In the genomic region with DNA sequence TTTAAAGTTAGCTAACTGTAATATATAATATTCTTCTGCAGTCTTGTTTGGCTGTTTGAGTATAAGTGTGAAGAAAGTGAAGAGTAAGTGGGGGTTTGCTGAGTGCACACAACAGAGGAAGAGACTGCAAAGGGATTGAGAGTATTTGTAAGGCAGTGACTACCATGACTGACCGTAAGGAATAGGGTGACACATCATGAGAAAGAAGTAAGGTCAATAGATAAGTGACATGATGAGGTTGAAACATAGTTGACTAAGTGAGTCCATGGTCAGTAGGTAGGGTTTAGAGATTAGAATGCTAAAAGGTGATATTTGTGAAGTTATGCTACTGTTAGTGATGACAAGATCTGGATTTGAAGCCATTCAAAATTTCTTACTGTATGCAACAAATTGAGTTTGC, we compare ENCODE assay signal across 37 cellular contexts.
"Had no signal": no experiment of that assay in that cellular context is flagged by ENCODE, and none has a peak within 500 bp of the region (broad histone marks: within the 10 kb centered on the region; RNA-seq: fewer than 3 reads in every experiment).

No MANE protein-coding gene starts in this region.

- H3K4me3 Mint-ChIP-seq: activated B cell treated with CpG ODN at 0.5 μM for 24 hours; activated CD4-positive, alpha-beta memory T cell treated with anti-CD3 and anti-CD28 coated beads for 36 hours; activated naive CD8-positive, alpha-beta T cell treated with anti-CD3 and anti-CD28 coated beads for 36 hours; activated T-helper 17 cell treated with anti-CD3 and anti-CD28 coated beads, Interleukin-2, amount 50 U/mL, for 72 hours; brain; T-helper 1 cell treated with Interleukin-12 subunit alpha and Interleukin-12 subunit beta and Interleukin-4 antibody, amounts not matched to agents 30 μg/mL and 1 μg/mL, for 36 hours; T-helper 2 cell treated with Interferon-gamma antibody and Interleukin-4, amounts not matched to agents 5 μg/mL and 100 μg/mL, for 36 hours had no signal

- H3K27ac ChIP-seq: KMS-11, PC-9, SJSA1, VCaP had no signal

- H3K9me3 ChIP-seq: SJSA1, SK-N-SH had no signal

- DNase-seq: activated B cell treated with CpG ODN at 0.5 μM for 24 hours; activated CD4-positive, alpha-beta memory T cell treated with anti-CD3 and anti-CD28 coated beads for 36 hours; activated CD4-positive, alpha-beta T cell treated with anti-CD3 and anti-CD28 coated beads for 4 hours; activated CD4-positive, alpha-beta T cell treated with anti-CD3 and anti-CD28 coated beads, Interleukin-2, amount 50 U/mL, for 1 hour; activated CD4-positive, CD25-positive, alpha-beta regulatory T cell treated with anti-CD3 and anti-CD28 coated beads, Interleukin-2, amount 50 U/mL, for 72 hours; activated CD8-positive, alpha-beta memory T cell treated with anti-CD3 and anti-CD28 coated beads, Interleukin-2, amount 50 U/mL, for 4 hours; activated effector memory CD4-positive, alpha-beta T cell treated with anti-CD3 and anti-CD28 coated beads, Interleukin-2, amount 50 U/mL, for 16 hours; activated naive CD4-positive, alpha-beta T cell; activated naive CD4-positive, alpha-beta T cell treated with anti-CD3 and anti-CD28 coated beads, Interleukin-2, amount 50 U/mL, for 16 hours; activated naive CD8-positive, alpha-beta T cell treated with anti-CD3 and anti-CD28 coated beads for 36 hours; activated T-cell treated with anti-CD3 and anti-CD28 coated beads for 4 hours; activated T-cell treated with anti-CD3 and anti-CD28 coated beads, Interleukin-2, amount 50 U/mL, for 48 hours; amniotic stem cell; central memory CD4-positive, alpha-beta T cell; NCI-H1092 treated with DMSO at 0.1 percent for 48 hours; NCI-H1417; NCI-H146; NCI-H187; NCI-H2029 treated with DMSO at 0.1 percent for 48 hours; NCI-H2107; NCI-H2171; NCI-H510A; NCI-H526; NCI-H748 treated with DMSO at 0.1 percent for 48 hours; NK-92 treated with Interleukin-12 subunit alpha and Interleukin-12 subunit beta, amount 100 ng/mL, for 24 hours; PC-9; SHP77 treated with DMSO at 0.1 percent for 48 hours; SK-N-SH had no signal

- H3K9ac ChIP-seq: KMS-11, SK-N-SH had no signal

- H3K36me3 ChIP-seq: SJSA1 had no signal

- FAIRE-seq: astrocyte, TTC549 had no signal

- H3K27ac Mint-ChIP-seq: activated B cell treated with CpG ODN at 0.5 μM for 24 hours; activated CD4-positive, alpha-beta memory T cell treated with anti-CD3 and anti-CD28 coated beads for 36 hours; activated naive CD8-positive, alpha-beta T cell treated with anti-CD3 and anti-CD28 coated beads for 36 hours; activated T-helper 17 cell treated with anti-CD3 and anti-CD28 coated beads, Interleukin-2, amount 50 U/mL, for 72 hours; brain; T-helper 1 cell treated with Interleukin-12 subunit alpha and Interleukin-12 subunit beta and Interleukin-4 antibody, amounts not matched to agents 30 μg/mL and 1 μg/mL, for 36 hours; T-helper 2 cell treated with Interferon-gamma antibody and Interleukin-4, amounts not matched to agents 5 μg/mL and 100 μg/mL, for 36 hours had no signal

- H2AFZ ChIP-seq: PC-9 had no signal

- H3K4me1 Mint-ChIP-seq: activated B cell treated with CpG ODN at 0.5 μM for 24 hours; activated naive CD8-positive, alpha-beta T cell treated with anti-CD3 and anti-CD28 coated beads for 36 hours had no signal

- H3K4me3 ChIP-seq: PC-9, SJSA1 had no signal

- H3K27me3 Mint-ChIP-seq: activated B cell treated with CpG ODN at 0.5 μM for 24 hours; activated CD4-positive, alpha-beta memory T cell treated with anti-CD3 and anti-CD28 coated beads for 36 hours; activated naive CD8-positive, alpha-beta T cell treated with anti-CD3 and anti-CD28 coated beads for 36 hours; activated T-helper 17 cell treated with anti-CD3 and anti-CD28 coated beads, Interleukin-2, amount 50 U/mL, for 72 hours; brain had no signal

- H3K4me2 ChIP-seq: KMS-11, PC-9, SK-N-SH had no signal

- H3K27me3 ChIP-seq: SJSA1 had no signal

- ATAC-seq: activated T-helper 17 cell treated with anti-CD3 and anti-CD28 coated beads, Interleukin-2, amount 50 U/mL, for 72 hours had no signal

- H3K9me2 ChIP-seq: SK-N-SH had no signal

- H3K9me3 Mint-ChIP-seq: T-helper 2 cell treated with Interferon-gamma antibody and Interleukin-4, amounts not matched to agents 5 μg/mL and 100 μg/mL, for 36 hours had no signal
